ENCODE assay signal across 25 cellular contexts in genomic region chr7:136259074-136259473, GRCh38.
"Had no signal": no experiment of that assay in that cellular context is flagged by ENCODE, and none has a peak within 500 bp of the region (broad histone marks: within the 10 kb centered on the region; RNA-seq: fewer than 3 reads in every experiment).

No MANE protein-coding gene starts in this region.

- H3K4me3 Mint-ChIP-seq: dendritic cell treated with granulocyte-macrophage colony-stimulating factor and Interleukin-4, amounts not matched to agents 40 ng/mL and 50 ng/mL, for 4 days; effector memory CD8-positive, alpha-beta T cell; endodermal cell had no signal

- H3K27me3 ChIP-seq: colonic mucosa, esophagus muscularis mucosa, esophagus squamous epithelium, foreskin keratinocyte, gastrocnemius medialis, gastroesophageal sphincter, heart left ventricle, heart right ventricle had no signal

- H3K4me3 ChIP-seq: colonic mucosa, coronary artery, dorsolateral prefrontal cortex, esophagus muscularis mucosa, esophagus squamous epithelium, gastrocnemius medialis, gastroesophageal sphincter, heart left ventricle, heart right ventricle had no signal

- ATAC-seq: effector memory CD8-positive, alpha-beta T cell; esophagus mucosa; foreskin keratinocyte; gastrocnemius medialis; gastroesophageal sphincter; heart left ventricle; heart right ventricle had no signal

- H3K4me1 Mint-ChIP-seq: endodermal cell had no signal

- H3K27ac ChIP-seq: colonic mucosa, coronary artery, dorsolateral prefrontal cortex, epithelial cell of prostate, esophagus muscularis mucosa, esophagus squamous epithelium, foreskin keratinocyte, gastrocnemius medialis, gastroesophageal sphincter, heart left ventricle, heart right ventricle had no signal

- H3K27ac Mint-ChIP-seq: dendritic cell treated with granulocyte-macrophage colony-stimulating factor and Interleukin-4, amounts not matched to agents 40 ng/mL and 50 ng/mL, for 4 days; effector memory CD8-positive, alpha-beta T cell; endodermal cell had no signal

- H3K36me3 ChIP-seq: colonic mucosa, esophagus muscularis mucosa, esophagus squamous epithelium, gastrocnemius medialis, gastroesophageal sphincter, heart left ventricle, heart right ventricle had no signal

- H3K27me3 Mint-ChIP-seq: dendritic cell treated with granulocyte-macrophage colony-stimulating factor and Interleukin-4, amounts not matched to agents 40 ng/mL and 50 ng/mL, for 4 days; effector memory CD8-positive, alpha-beta T cell had no signal

- DNase-seq: colonic mucosa; cortex of kidney; dermis blood vessel endothelial cell; dorsolateral prefrontal cortex; effector CD4-positive, alpha-beta T cell; effector CD8-positive, alpha-beta T cell; effector memory CD4-positive, alpha-beta T cell; effector memory CD8-positive, alpha-beta T cell; endodermal cell; erythroblast; esophagus squamous epithelium; foreskin fibroblast; foreskin keratinocyte; foreskin melanocyte; gastrocnemius medialis; glutamatergic neuron; head of caudate nucleus; heart left ventricle; heart right ventricle had no signal

- H3K9me3 ChIP-seq: colonic mucosa, gastrocnemius medialis had no signal

- H3K4me1 ChIP-seq: colonic mucosa, esophagus muscularis mucosa, esophagus squamous epithelium, foreskin keratinocyte, gastrocnemius medialis, gastroesophageal sphincter, heart left ventricle, heart right ventricle had no signal
